Comparison of ENCODE assay signal across 1 cellular context in the genomic region with DNA sequence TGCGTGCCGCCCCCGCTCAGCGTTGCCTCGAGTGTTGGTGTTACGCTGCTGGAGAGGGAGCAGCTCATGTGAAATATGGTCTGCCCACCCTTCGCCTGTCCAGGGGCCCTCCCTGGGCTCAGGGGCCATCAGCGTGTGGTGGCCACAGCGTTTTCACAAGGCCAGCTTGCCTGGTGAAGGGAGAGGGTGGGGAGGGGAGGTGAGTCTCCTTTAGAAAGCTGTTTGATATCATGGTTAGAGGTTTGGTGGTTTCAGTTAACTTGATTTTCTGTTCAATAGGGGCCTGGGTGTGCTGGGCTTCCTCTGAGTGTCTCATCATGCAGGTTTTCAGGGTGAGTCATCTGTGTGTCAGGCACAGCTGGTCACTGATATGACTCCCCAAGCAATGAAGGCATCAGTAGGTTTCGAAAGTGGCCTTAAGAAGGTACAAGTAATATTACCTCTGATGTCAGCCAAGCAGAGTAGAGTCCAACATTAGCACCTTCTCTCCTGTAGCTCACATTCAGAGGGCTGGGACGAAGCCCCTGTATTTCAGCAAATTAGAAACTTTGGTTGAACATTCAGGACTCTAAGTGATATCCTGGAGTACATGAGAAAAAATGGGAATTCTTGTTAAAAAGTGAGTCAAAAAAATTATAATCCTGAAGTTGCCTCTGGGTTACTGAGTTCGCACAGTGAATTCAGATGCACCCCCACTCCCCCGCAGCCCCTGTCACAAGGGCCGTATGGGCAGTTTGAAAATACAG.
TF ChIP-seq lines count a peak whose summit lies in the region.

No MANE protein-coding gene starts in this region.

TF ChIP-seq in HepG2, 621 proteins besides CTCF, POLR2A, EP300 and RAD21 (continued from another document and continues in another):
- TF ChIP-seq, protein P1, sequence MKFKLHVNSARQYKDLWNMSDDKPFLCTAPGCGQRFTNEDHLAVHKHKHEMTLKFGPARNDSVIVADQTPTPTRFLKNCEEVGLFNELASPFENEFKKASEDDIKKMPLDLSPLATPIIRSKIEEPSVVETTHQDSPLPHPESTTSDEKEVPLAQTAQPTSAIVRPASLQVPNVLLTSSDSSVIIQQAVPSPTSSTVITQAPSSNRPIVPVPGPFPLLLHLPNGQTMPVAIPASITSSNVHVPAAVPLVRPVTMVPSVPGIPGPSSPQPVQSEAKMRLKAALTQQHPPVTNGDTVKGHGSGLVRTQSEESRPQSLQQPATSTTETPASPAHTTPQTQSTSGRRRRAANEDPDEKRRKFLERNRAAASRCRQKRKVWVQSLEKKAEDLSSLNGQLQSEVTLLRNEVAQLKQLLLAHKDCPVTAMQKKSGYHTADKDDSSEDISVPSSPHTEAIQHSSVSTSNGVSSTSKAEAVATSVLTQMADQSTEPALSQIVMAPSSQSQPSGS (CRISPR knock-in tag; IDR thresholded peaks at IDR 0.05): 0 out of 2 replicates have a peak, but pooled peaks have one; percentile 31
- TF ChIP-seq ZNF672 (CRISPR knock-in tag; IDR thresholded peaks at IDR 0.05) (no peak), NR2F6 (IDR thresholded peaks at IDR 0.05) (no peak), NR2F6 (CRISPR knock-in tag; IDR thresholded peaks at IDR 0.05) (0 out of 2 replicates have a peak, but pooled peaks have one; percentile 37), TAF1 (CRISPR knock-in tag; IDR thresholded peaks at IDR 0.05) (no peak), ZNF567 (CRISPR knock-in tag; IDR thresholded peaks at IDR 0.05; ENCODE audit: borderline replicate concordance) (0 out of 2 replicates have a peak, but pooled peaks have one; percentile 53), NCOA5 (CRISPR knock-in tag; IDR thresholded peaks at IDR 0.05) (no peak), MXI1 (IDR thresholded peaks at IDR 0.05; ENCODE audit: borderline replicate concordance, low read depth, low read length) (peak; percentile 22; the same call in 1 of the 3 replicates), ZNF839 (CRISPR knock-in tag; IDR thresholded peaks at IDR 0.05; ENCODE audit: borderline replicate concordance) (no peak), JDP2 (CRISPR knock-in tag; IDR thresholded peaks at IDR 0.05; ENCODE audit: borderline replicate concordance) (no peak), GZF1 (CRISPR knock-in tag; IDR thresholded peaks at IDR 0.05) (no peak), ZNF788 (CRISPR knock-in tag; IDR thresholded peaks at IDR 0.05; ENCODE audit: borderline replicate concordance) (no peak), JUND (CRISPR knock-in tag; IDR thresholded peaks at IDR 0.05) (peak; percentile 92; the same call in 1 of the 2 replicates)
- TF ChIP-seq, protein P2, sequence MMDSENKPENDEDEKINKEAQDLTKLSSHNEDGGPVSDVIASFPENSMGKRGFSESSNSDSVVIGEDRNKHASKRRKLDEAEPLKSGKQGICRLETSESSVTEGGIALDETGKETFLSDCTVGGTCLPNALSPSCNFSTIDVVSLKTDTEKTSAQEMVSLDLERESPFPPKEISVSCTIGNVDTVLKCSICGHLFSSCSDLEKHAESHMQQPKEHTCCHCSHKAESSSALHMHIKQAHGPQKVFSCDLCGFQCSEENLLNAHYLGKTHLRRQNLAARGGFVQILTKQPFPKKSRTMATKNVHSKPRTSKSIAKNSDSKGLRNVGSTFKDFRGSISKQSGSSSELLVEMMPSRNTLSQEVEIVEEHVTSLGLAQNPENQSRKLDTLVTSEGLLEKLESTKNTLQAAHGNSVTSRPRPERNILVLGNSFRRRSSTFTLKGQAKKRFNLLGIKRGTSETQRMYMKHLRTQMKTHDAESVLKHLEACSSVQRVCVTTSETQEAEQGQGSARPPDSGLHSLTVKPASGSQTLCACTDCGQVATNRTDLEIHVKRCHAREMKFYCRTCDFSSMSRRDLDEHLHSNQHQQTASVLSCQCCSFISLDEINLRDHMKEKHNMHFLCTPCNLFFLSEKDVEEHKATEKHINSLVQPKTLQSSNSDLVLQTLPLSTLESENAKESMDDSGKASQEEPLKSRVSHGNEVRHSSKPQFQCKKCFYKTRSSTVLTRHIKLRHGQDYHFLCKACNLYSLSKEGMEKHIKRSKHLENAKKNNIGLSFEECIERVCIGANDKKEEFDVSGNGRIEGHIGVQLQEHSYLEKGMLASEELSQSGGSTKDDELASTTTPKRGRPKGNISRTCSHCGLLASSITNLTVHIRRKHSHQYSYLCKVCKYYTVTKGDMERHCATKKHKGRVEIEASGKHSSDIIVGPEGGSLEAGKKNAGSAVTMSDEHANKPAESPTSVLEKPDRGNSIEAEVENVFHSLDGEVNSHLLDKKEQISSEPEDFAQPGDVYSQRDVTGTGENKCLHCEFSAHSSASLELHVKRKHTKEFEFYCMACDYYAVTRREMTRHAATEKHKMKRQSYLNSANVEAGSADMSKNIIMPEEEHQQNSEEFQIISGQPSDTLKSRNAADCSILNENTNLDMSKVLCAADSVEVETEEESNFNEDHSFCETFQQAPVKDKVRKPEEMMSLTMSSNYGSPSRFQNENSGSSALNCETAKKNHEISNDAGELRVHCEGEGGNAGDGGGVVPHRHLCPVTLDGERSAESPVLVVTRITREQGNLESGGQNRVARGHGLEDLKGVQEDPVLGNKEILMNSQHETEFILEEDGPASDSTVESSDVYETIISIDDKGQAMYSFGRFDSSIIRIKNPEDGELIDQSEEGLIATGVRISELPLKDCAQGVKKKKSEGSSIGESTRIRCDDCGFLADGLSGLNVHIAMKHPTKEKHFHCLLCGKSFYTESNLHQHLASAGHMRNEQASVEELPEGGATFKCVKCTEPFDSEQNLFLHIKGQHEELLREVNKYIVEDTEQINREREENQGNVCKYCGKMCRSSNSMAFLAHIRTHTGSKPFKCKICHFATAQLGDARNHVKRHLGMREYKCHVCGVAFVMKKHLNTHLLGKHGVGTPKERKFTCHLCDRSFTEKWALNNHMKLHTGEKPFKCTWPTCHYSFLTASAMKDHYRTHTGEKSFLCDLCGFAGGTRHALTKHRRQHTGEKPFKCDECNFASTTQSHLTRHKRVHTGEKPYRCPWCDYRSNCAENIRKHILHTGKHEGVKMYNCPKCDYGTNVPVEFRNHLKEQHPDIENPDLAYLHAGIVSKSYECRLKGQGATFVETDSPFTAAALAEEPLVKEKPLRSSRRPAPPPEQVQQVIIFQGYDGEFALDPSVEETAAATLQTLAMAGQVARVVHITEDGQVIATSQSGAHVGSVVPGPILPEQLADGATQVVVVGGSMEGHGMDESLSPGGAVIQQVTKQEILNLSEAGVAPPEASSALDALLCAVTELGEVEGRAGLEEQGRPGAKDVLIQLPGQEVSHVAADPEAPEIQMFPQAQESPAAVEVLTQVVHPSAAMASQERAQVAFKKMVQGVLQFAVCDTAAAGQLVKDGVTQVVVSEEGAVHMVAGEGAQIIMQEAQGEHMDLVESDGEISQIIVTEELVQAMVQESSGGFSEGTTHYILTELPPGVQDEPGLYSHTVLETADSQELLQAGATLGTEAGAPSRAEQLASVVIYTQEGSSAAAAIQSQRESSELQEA (CRISPR knock-in tag; IDR thresholded peaks at IDR 0.05; ENCODE audit: not compliant biosample characterization): no peak
- TF ChIP-seq, protein P3, sequence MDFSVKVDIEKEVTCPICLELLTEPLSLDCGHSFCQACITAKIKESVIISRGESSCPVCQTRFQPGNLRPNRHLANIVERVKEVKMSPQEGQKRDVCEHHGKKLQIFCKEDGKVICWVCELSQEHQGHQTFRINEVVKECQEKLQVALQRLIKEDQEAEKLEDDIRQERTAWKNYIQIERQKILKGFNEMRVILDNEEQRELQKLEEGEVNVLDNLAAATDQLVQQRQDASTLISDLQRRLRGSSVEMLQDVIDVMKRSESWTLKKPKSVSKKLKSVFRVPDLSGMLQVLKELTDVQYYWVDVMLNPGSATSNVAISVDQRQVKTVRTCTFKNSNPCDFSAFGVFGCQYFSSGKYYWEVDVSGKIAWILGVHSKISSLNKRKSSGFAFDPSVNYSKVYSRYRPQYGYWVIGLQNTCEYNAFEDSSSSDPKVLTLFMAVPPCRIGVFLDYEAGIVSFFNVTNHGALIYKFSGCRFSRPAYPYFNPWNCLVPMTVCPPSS (IDR thresholded peaks at IDR 0.05): no peak
- TF ChIP-seq, protein P4, sequence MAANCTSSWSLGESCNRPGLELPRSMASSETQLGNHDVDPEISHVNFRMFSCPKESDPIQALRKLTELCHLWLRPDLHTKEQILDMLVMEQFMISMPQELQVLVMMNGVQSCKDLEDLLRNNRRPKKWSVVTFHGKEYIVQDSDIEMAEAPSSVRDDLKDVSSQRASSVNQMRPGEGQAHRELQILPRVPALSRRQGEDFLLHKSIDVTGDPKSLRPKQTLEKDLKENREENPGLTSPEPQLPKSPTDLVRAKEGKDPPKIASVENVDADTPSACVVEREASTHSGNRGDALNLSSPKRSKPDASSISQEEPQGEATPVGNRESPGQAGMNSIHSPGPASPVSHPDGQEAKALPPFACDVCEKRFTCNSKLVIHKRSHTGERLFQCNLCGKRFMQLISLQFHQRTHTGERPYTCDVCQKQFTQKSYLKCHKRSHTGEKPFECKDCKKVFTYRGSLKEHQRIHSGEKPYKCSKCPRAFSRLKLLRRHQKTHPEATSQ (CRISPR knock-in tag; IDR thresholded peaks at IDR 0.05; ENCODE audit: borderline replicate concordance): no peak
- TF ChIP-seq, protein P5, sequence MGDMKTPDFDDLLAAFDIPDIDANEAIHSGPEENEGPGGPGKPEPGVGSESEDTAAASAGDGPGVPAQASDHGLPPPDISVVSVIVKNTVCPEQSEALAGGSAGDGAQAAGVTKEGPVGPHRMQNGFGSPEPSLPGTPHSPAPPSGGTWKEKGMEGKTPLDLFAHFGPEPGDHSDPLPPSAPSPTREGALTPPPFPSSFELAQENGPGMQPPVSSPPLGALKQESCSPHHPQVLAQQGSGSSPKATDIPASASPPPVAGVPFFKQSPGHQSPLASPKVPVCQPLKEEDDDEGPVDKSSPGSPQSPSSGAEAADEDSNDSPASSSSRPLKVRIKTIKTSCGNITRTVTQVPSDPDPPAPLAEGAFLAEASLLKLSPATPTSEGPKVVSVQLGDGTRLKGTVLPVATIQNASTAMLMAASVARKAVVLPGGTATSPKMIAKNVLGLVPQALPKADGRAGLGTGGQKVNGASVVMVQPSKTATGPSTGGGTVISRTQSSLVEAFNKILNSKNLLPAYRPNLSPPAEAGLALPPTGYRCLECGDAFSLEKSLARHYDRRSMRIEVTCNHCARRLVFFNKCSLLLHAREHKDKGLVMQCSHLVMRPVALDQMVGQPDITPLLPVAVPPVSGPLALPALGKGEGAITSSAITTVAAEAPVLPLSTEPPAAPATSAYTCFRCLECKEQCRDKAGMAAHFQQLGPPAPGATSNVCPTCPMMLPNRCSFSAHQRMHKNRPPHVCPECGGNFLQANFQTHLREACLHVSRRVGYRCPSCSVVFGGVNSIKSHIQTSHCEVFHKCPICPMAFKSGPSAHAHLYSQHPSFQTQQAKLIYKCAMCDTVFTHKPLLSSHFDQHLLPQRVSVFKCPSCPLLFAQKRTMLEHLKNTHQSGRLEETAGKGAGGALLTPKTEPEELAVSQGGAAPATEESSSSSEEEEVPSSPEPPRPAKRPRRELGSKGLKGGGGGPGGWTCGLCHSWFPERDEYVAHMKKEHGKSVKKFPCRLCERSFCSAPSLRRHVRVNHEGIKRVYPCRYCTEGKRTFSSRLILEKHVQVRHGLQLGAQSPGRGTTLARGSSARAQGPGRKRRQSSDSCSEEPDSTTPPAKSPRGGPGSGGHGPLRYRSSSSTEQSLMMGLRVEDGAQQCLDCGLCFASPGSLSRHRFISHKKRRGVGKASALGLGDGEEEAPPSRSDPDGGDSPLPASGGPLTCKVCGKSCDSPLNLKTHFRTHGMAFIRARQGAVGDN (CRISPR knock-in tag; IDR thresholded peaks at IDR 0.05): peak; percentile 92
- TF ChIP-seq, protein P6, sequence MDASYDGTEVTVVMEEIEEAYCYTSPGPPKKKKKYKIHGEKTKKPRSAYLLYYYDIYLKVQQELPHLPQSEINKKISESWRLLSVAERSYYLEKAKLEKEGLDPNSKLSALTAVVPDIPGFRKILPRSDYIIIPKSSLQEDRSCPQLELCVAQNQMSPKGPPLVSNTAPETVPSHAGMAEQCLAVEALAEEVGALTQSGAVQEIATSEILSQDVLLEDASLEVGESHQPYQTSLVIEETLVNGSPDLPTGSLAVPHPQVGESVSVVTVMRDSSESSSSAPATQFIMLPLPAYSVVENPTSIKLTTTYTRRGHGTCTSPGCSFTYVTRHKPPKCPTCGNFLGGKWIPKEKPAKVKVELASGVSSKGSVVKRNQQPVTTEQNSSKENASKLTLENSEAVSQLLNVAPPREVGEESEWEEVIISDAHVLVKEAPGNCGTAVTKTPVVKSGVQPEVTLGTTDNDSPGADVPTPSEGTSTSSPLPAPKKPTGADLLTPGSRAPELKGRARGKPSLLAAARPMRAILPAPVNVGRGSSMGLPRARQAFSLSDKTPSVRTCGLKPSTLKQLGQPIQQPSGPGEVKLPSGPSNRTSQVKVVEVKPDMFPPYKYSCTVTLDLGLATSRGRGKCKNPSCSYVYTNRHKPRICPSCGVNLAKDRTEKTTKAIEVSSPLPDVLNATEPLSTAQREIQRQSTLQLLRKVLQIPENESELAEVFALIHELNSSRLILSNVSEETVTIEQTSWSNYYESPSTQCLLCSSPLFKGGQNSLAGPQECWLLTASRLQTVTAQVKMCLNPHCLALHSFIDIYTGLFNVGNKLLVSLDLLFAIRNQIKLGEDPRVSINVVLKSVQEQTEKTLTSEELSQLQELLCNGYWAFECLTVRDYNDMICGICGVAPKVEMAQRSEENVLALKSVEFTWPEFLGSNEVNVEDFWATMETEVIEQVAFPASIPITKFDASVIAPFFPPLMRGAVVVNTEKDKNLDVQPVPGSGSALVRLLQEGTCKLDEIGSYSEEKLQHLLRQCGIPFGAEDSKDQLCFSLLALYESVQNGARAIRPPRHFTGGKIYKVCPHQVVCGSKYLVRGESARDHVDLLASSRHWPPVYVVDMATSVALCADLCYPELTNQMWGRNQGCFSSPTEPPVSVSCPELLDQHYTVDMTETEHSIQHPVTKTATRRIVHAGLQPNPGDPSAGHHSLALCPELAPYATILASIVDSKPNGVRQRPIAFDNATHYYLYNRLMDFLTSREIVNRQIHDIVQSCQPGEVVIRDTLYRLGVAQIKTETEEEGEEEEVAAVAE (CRISPR knock-in tag; IDR thresholded peaks at IDR 0.05; ENCODE audit: borderline replicate concordance): no peak
- TF ChIP-seq, protein P7, sequence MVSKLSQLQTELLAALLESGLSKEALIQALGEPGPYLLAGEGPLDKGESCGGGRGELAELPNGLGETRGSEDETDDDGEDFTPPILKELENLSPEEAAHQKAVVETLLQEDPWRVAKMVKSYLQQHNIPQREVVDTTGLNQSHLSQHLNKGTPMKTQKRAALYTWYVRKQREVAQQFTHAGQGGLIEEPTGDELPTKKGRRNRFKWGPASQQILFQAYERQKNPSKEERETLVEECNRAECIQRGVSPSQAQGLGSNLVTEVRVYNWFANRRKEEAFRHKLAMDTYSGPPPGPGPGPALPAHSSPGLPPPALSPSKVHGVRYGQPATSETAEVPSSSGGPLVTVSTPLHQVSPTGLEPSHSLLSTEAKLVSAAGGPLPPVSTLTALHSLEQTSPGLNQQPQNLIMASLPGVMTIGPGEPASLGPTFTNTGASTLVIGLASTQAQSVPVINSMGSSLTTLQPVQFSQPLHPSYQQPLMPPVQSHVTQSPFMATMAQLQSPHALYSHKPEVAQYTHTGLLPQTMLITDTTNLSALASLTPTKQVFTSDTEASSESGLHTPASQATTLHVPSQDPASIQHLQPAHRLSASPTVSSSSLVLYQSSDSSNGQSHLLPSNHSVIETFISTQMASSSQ (IDR thresholded peaks at IDR 0.05; ENCODE audit: low read depth): no peak
- TF ChIP-seq, protein P7 (CRISPR knock-in tag; IDR thresholded peaks at IDR 0.05; ENCODE audit: borderline replicate concordance): no peak
